ENCODE assay signal across 8 cellular contexts in the genomic region with DNA sequence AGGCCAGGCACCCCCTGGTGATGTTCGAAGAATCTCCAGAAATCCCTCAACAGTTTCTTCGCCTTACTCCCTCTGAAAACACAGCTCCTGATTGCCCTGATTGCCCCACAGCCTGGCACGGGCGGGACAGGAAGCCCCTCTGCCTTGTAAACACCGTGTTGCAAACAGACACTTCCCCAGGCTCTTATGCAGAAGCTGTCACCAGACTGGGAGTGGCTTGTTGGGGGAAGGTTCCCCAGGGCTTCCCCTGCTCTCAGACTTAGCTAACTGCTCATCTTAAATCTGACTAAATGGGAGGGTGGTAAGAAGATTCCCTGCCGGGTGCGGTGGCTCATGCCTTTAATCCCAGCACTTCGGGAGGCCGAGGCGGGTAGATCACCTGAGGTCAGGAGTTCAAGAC. TPM values are rescaled to one million over a fixed set of nuclear protein-coding genes. Genes with fewer than 3 reads are reported as not detected.
A peak's percentile ranks its signal among the peaks of the same experiment; 100 is the strongest.
DNase-seq lines count a peak whose midpoint lies in the region; ATAC-seq lines count a peak whose summit lies in the region.

No MANE protein-coding gene starts in this region.

- no peak overlapping the region for H2BK120ac ChIP-seq in trophoblast cell (ENCODE audit: insufficient read depth, low read length, poor library complexity)

- H3K4ac ChIP-seq in trophoblast cell (ENCODE audit: low read depth, low read length) = no peak overlapping the region

- no peaks in the 10 kb centered on the region for H3K79me2 ChIP-seq in trophoblast cell (ENCODE audit: control insufficient read depth, insufficient read depth, low read length, poor library complexity)
- H3K79me2 ChIP-seq in GM23248 (ENCODE audit: insufficient read depth) = no peaks in the 10 kb centered on the region

- H2AK5ac ChIP-seq in trophoblast cell (ENCODE audit: low read length) = no peak overlapping the region

- no peak overlapping the region for H2BK5ac ChIP-seq in trophoblast cell (ENCODE audit: low read depth, low read length, poor library complexity)

- H3K4me2 ChIP-seq in trophoblast cell (ENCODE audit: low read length) (no peak overlapping the region), GM23248 (ENCODE audit: unreplicated experiment) (no peak overlapping the region)

- no peaks in the 10 kb centered on the region for H3K36me3 ChIP-seq in trophoblast cell (ENCODE audit: control insufficient read depth in 1 of 2, insufficient read depth in 2 of 2, low read length in 2 of 2)
- no peaks in the 10 kb centered on the region for H3K36me3 ChIP-seq in GM23248 (ENCODE audit: low read depth)

- no peaks in the 10 kb centered on the region for H3F3A ChIP-seq in GM23248 (ENCODE audit: insufficient read depth)

- no peak overlapping the region for H2AFZ ChIP-seq in trophoblast cell (ENCODE audit: insufficient read depth, low read length, poor library complexity)
- H2AFZ ChIP-seq in GM23248 = no peak overlapping the region

- no peak overlapping the region for H3K18ac ChIP-seq in trophoblast cell (ENCODE audit: low read length)

- no peaks in the 10 kb centered on the region for H3K4me1 ChIP-seq in trophoblast cell (ENCODE audit: control insufficient read depth in 1 of 2, insufficient read depth in 2 of 2, low read length in 2 of 2)
- no peaks in the 10 kb centered on the region for H3K4me1 ChIP-seq in GM23248 (ENCODE audit: insufficient read depth)

- no peak overlapping the region for H4K8ac ChIP-seq in trophoblast cell (ENCODE audit: low read depth, low read length)

- no peaks in the 10 kb centered on the region for H3K79me1 ChIP-seq in trophoblast cell (ENCODE audit: low read length)

- H3K27me3 ChIP-seq in trophoblast cell (ENCODE audit: insufficient read depth, low read length) (peaks cover 2% of the 10 kb centered on the region), GM23248 (replicated peaks; ENCODE audit: insufficient read depth) (peaks cover 16% of the 10 kb centered on the region)

- peak; percentile 70 for ATAC-seq in GM21447 (IDR thresholded peaks at IDR 0.05; ENCODE audit: unreplicated experiment)
- ATAC-seq in HG03457 (IDR thresholded peaks at IDR 0.05; ENCODE audit: unreplicated experiment) = no peak
- no peak for ATAC-seq in HG03521 (IDR thresholded peaks at IDR 0.05; ENCODE audit: unreplicated experiment)

- H2BK12ac ChIP-seq in trophoblast cell (ENCODE audit: low read length) = no peak overlapping the region

- DNase-seq in T-helper 2 cell (peak; percentile 45 to 90 (median 70)), trophoblast cell (peak; percentile 40 to 50), dedifferentiated amniotic fluid mesenchymal stem cell (ENCODE audit: extremely low spot score) (no peak), GM23248 (no peak)

- no peaks in the 10 kb centered on the region for H4K20me1 ChIP-seq in GM23248 (ENCODE audit: insufficient read depth)

- no peak overlapping the region for H4K91ac ChIP-seq in trophoblast cell (ENCODE audit: low read depth, low read length)

- H4K12ac ChIP-seq in trophoblast cell (ENCODE audit: low read depth, low read length) = no peak overlapping the region

- in situ Hi-C loops in GM23248 (cut with MboI) = no loop called here

- peak overlapping the region; percentile 11 for H3K27ac ChIP-seq in adipose tissue (ENCODE audit: low read depth, low read length)
- no peak overlapping the region for H3K27ac ChIP-seq in trophoblast cell (ENCODE audit: low read depth, low read length)
- no peak overlapping the region for H3K27ac ChIP-seq in GM23248

- H3K14ac ChIP-seq in trophoblast cell (ENCODE audit: low read length) = no peak overlapping the region

- H3K23ac ChIP-seq in trophoblast cell (ENCODE audit: low read length) = no peak overlapping the region

- H3K9me3 ChIP-seq in trophoblast cell (ENCODE audit: insufficient read depth, low read depth, low read length) = peaks cover 2% of the 10 kb centered on the region
- no peaks in the 10 kb centered on the region for H3K9me3 ChIP-seq in GM23248 (ENCODE audit: low read depth)

- H3K4me3 ChIP-seq in trophoblast cell (ENCODE audit: low read depth, low read length) (no peak overlapping the region), GM23248 (no peak overlapping the region)

- H3K9me2 ChIP-seq in GM23248 (ENCODE audit: insufficient read depth) = no peaks in the 10 kb centered on the region

- 24 to 36% (median 30%) methylated on average over 10 of the region's 10 CpGs for WGBS in adipose tissue, 3 donors
- no CpG with 5 or more reads among the region's 10 CpGs for WGBS in trophoblast cell (ENCODE audit: extremely low coverage, insufficient coverage, insufficient read length)
- 48 to 52% methylated on average over 10 of the region's 10 CpGs for WGBS in GM23248 (ENCODE audit: low coverage in 1 of 2, low lambda C conversion rate in 2 of 2, missing lambda C conversion rate in 2 of 2), 2 experiments

- H3K9ac ChIP-seq in trophoblast cell (ENCODE audit: low read length) (no peak overlapping the region), GM23248 (no peak overlapping the region)

RNA-seq across cellular contexts. Expression of gene PIK3R5, which starts 11.2 kb away (rescaled TPM):
- polyA plus RNA-seq in adipose tissue = 1 to 10 TPM; 1.2 to 6.9 (median 3.9) TPM
- polyA plus RNA-seq in trophoblast cell (2013) = 0.04 TPM in 1 of 2 replicates, not detected in the other
- total RNA-seq in GM23248 (2014; rRNA removed; shearing (Covaris generic)) = 0.11 TPM in 1 of 2 replicates, not detected in the other
- polyA plus RNA-seq in GM23248 (2016; fragmentation: Nextera tagmentation; extraction: Ambion mirVana) = not detected in 2 replicates

Comparison
In these comparisons a context has a peak if more than half of its experiments do, and no peak if none do; other contexts are left out.
1. DNase-seq: peak in T-helper 2 cell (5 of 5) and trophoblast cell (2 of 2); none in dedifferentiated amniotic fluid mesenchymal stem cell (single experiment) and GM23248 (single experiment).